Comparison of ENCODE assay signal across 8 cellular contexts in the genomic region with DNA sequence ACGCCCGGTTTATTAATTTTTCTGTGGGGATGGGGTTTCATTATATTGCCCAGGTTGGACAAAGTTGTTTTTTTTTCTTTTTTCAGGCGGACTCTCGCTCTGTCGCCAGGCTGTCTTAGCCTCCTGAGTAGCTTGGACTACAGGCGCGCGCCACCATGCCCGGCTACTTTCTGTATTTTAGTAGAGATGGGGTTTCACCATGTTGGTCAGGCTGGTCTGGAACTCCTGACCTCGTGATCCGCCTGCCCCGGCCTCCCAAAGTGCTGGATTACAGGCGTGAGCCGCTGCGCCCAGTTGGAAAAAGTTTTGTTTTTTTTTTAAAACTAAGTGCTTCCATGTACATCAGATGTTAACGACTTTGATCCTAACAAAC. TPM values are rescaled to one million over a fixed set of nuclear protein-coding genes. Genes with fewer than 3 reads are reported as not detected.
A peak's percentile ranks its signal among the peaks of the same experiment; 100 is the strongest.
DNase-seq lines count a peak whose midpoint lies in the region; ATAC-seq and TF ChIP-seq lines count a peak whose summit lies in the region.

No MANE protein-coding gene starts in this region.

- H3K36me3 ChIP-seq in MM.1S (replicated peaks; ENCODE audit: insufficient read depth, low read length), result peaks cover 8% of the 10 kb centered on the region; the same call in 1 of the 2 replicates
- peaks cover 3% of the 10 kb centered on the region for H3K36me3 ChIP-seq in ectodermal cell (ENCODE audit: control insufficient read depth, insufficient read depth, low read length)

- peaks cover 8% of the 10 kb centered on the region for H3F3A ChIP-seq in MM.1S (ENCODE audit: insufficient read depth, low read length)

- peak overlapping the region; percentile 94; the same call in 1 of the 2 replicates for H3K9ac ChIP-seq in MM.1S (ENCODE audit: low read length)

- peak overlapping the region; percentile 61 for H3K4me2 ChIP-seq in MM.1S (ENCODE audit: low read depth, low read length)

- H3K27ac Mint-ChIP-seq in natural killer cell treated with Interleukin-12 subunit alpha and Interleukin-12 subunit beta and Interleukin-15 and Interleukin-18, amount 100 ng/mL, for 72 hours, result peak overlapping the region; percentile 94 to 99

- H3K27me3 Mint-ChIP-seq in natural killer cell treated with Interleukin-12 subunit alpha and Interleukin-12 subunit beta and Interleukin-15 and Interleukin-18, amount 100 ng/mL, for 72 hours, result no peaks in the 10 kb centered on the region

- peaks cover 56% of the 10 kb centered on the region for H3K79me2 ChIP-seq in MM.1S (ENCODE audit: low read length)

- H3K4me3 ChIP-seq in AG10803 (ENCODE audit: low read length) (peak overlapping the region; percentile 78), MM.1S (ENCODE audit: low read length) (peak overlapping the region; percentile 96), ectodermal cell (ENCODE audit: insufficient read depth, low read depth, low read length) (peak overlapping the region; percentile 68)

- H3K9me3 ChIP-seq in MM.1S (replicated peaks; ENCODE audit: insufficient read depth, low read length) (no peaks in the 10 kb centered on the region), ectodermal cell (ENCODE audit: control insufficient read depth, low read length) (no peaks in the 10 kb centered on the region)

- no peak for DNase-seq in AG10803 (ENCODE audit: low read depth)
- DNase-seq in MM.1S, result no peak
- no peak for DNase-seq in natural killer cell treated with Interleukin-12 subunit alpha and Interleukin-12 subunit beta and Interleukin-15 and Interleukin-18, amount 100 ng/mL, for 72 hours (ENCODE audit: low spot score)
- no peak for DNase-seq in NCI-H187 (lab: John Stamatoyannopoulos, UW)
- no peak for DNase-seq in DMS53 treated with DMSO at 0.1 percent for 48 hours (lab: John Stamatoyannopoulos, UW; ENCODE audit: unreplicated experiment)

- WGBS in ectodermal cell, 2 experiments, result 62 to 64% methylated on average over 16 of the region's 16 CpGs

- no peaks in the 10 kb centered on the region for H3K9me2 ChIP-seq in MM.1S (replicated peaks; ENCODE audit: insufficient read depth, low read length)

- H3K4me3 Mint-ChIP-seq in natural killer cell treated with Interleukin-12 subunit alpha and Interleukin-12 subunit beta and Interleukin-15 and Interleukin-18, amount 100 ng/mL, for 72 hours, result peak overlapping the region; percentile 96

- H3K9me3 Mint-ChIP-seq in natural killer cell treated with Interleukin-12 subunit alpha and Interleukin-12 subunit beta and Interleukin-15 and Interleukin-18, amount 100 ng/mL, for 72 hours, result no peaks in the 10 kb centered on the region

- H3K27me3 ChIP-seq in MM.1S (replicated peaks; ENCODE audit: insufficient read depth, low read length), result no peaks in the 10 kb centered on the region
- H3K27me3 ChIP-seq in ectodermal cell (ENCODE audit: control insufficient read depth, insufficient read depth, low read length, poor library complexity, severe bottlenecking), result no peaks in the 10 kb centered on the region

- ATAC-seq in natural killer cell treated with Interleukin-12 subunit alpha and Interleukin-12 subunit beta and Interleukin-15 and Interleukin-18, amount 100 ng/mL, for 72 hours, result no peak
- ATAC-seq in HG03108 (IDR thresholded peaks at IDR 0.05; ENCODE audit: unreplicated experiment), result no peak
- no peak for ATAC-seq in GM21447 (IDR thresholded peaks at IDR 0.05; ENCODE audit: unreplicated experiment)

- H3K27ac ChIP-seq in MM.1S (ENCODE audit: low read length) (no peak overlapping the region; the same call in 1 of the 2 replicates), ectodermal cell (ENCODE audit: insufficient read depth, low read depth, low read length, poor library complexity, severe bottlenecking) (no peak overlapping the region)

- peaks cover 18 to 24% of the 10 kb centered on the region in 2 donors for H3K4me1 Mint-ChIP-seq in natural killer cell treated with Interleukin-12 subunit alpha and Interleukin-12 subunit beta and Interleukin-15 and Interleukin-18, amount 100 ng/mL, for 72 hours (ENCODE audit: low read depth in 2 of 2)

- TF ChIP-seq CTCF in AG10803 (conservative IDR thresholded peaks at IDR 0.05; ENCODE audit: low read length), result no peak
- TF ChIP-seq CTCF in MM.1S (IDR thresholded peaks at IDR 0.05; ENCODE audit: low read length), result no peak

- H2AFZ ChIP-seq in MM.1S (ENCODE audit: low read length), result peak overlapping the region; percentile 91

- H3K36me3 Mint-ChIP-seq in natural killer cell treated with Interleukin-12 subunit alpha and Interleukin-12 subunit beta and Interleukin-15 and Interleukin-18, amount 100 ng/mL, for 72 hours, result peaks cover 13% of the 10 kb centered on the region

- H3K4me1 ChIP-seq in MM.1S (ENCODE audit: low read length) (peaks cover 1% of the 10 kb centered on the region), ectodermal cell (ENCODE audit: control insufficient read depth, insufficient read depth, low read length) (peaks cover 12% of the 10 kb centered on the region)

- no peaks in the 10 kb centered on the region for H4K20me1 ChIP-seq in MM.1S (ENCODE audit: insufficient read depth, low read length)

RNA-seq across cellular contexts. Expression of gene ZNF394, which starts 0.5 kb away (rescaled TPM):
- polyA plus RNA-seq in ectodermal cell (2013, experiment 1 of 4), result 17.8 TPM
- 21.0 TPM for polyA plus RNA-seq in ectodermal cell (2013, experiment 2 of 4)
- 15.5 TPM for polyA plus RNA-seq in ectodermal cell (2013, experiment 3 of 4)
- 17.7 TPM for polyA plus RNA-seq in ectodermal cell (2013, experiment 4 of 4)
- 10 to 100 TPM; 62.0 to 70.5 TPM for total RNA-seq in natural killer cell treated with Interleukin-12 subunit alpha and Interleukin-12 subunit beta and Interleukin-15 and Interleukin-18, amount 100 ng/mL, for 72 hours

RNA-seq across cellular contexts. Expression of gene ZKSCAN5, which starts 3.8 kb away (rescaled TPM):
- 18.8 TPM for polyA plus RNA-seq in ectodermal cell (2013, experiment 1 of 4)
- polyA plus RNA-seq in ectodermal cell (2013, experiment 2 of 4), result 21.0 TPM
- polyA plus RNA-seq in ectodermal cell (2013, experiment 3 of 4), result 16.4 TPM
- polyA plus RNA-seq in ectodermal cell (2013, experiment 4 of 4), result 18.2 TPM
- total RNA-seq in natural killer cell treated with Interleukin-12 subunit alpha and Interleukin-12 subunit beta and Interleukin-15 and Interleukin-18, amount 100 ng/mL, for 72 hours, result 10 to 100 TPM; 11.5 to 13.3 TPM

RNA-seq across cellular contexts. Expression of gene ZNF789, which starts 27.9 kb away (rescaled TPM):
- polyA plus RNA-seq in ectodermal cell (2013, experiment 1 of 4), result 25.1 TPM
- 36.1 TPM for polyA plus RNA-seq in ectodermal cell (2013, experiment 2 of 4)
- polyA plus RNA-seq in ectodermal cell (2013, experiment 3 of 4), result 18.1 TPM
- 19.7 TPM for polyA plus RNA-seq in ectodermal cell (2013, experiment 4 of 4)
- total RNA-seq in natural killer cell treated with Interleukin-12 subunit alpha and Interleukin-12 subunit beta and Interleukin-15 and Interleukin-18, amount 100 ng/mL, for 72 hours, result 10 to 100 TPM; 15.3 to 38.5 TPM

RNA-seq across cellular contexts. Expression of gene ATP5MF, which starts 34.7 kb away (rescaled TPM):
- polyA plus RNA-seq in ectodermal cell (2013, experiment 1 of 4), result 541 TPM
- 480 TPM for polyA plus RNA-seq in ectodermal cell (2013, experiment 2 of 4)
- 516 TPM for polyA plus RNA-seq in ectodermal cell (2013, experiment 3 of 4)
- polyA plus RNA-seq in ectodermal cell (2013, experiment 4 of 4), result 545 TPM
- total RNA-seq in natural killer cell treated with Interleukin-12 subunit alpha and Interleukin-12 subunit beta and Interleukin-15 and Interleukin-18, amount 100 ng/mL, for 72 hours, result 100 to 1,000 TPM; 167 to 319 TPM

RNA-seq across cellular contexts. Expression of gene FAM200A, which starts 51.3 kb away (rescaled TPM):
- 15.1 TPM for polyA plus RNA-seq in ectodermal cell (2013, experiment 1 of 4)
- 17.8 TPM for polyA plus RNA-seq in ectodermal cell (2013, experiment 2 of 4)
- polyA plus RNA-seq in ectodermal cell (2013, experiment 3 of 4), result 15.4 TPM
- polyA plus RNA-seq in ectodermal cell (2013, experiment 4 of 4), result 19.0 TPM
- total RNA-seq in natural killer cell treated with Interleukin-12 subunit alpha and Interleukin-12 subunit beta and Interleukin-15 and Interleukin-18, amount 100 ng/mL, for 72 hours, result 1 to 10 TPM; 2.7 to 4.3 TPM
